Comparison of ENCODE assay signal across 19 cellular contexts in the genomic region with DNA sequence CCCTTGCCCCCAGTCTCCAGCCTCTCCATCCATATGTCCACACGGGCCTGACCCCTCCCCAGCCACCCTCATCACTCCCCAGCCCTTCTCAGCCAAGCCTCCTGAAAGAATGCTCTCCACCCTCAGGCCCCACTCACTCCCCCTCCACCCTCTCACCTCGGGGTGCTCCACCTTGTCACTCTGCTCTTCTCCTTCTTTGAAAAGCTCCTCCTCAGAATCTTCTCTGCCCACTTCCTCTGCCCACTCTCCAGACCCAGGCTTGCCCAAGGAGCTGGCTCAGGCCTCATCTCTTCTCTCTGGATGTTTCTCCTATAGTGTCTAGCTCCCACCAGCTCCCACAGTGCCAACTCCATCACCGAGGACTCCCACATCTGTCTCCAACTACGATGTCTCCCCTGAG. TPM values are rescaled to one million over a fixed set of nuclear protein-coding genes. Genes with fewer than 3 reads are reported as not detected.
DNase-seq lines count a peak whose midpoint lies in the region; ATAC-seq and TF ChIP-seq lines count a peak whose summit lies in the region.
"Had no signal": no experiment of that assay in that cellular context is flagged by ENCODE, and none has a peak within 500 bp of the region (broad histone marks: within the 10 kb centered on the region; RNA-seq: fewer than 3 reads in every experiment).

No MANE protein-coding gene starts in this region.

- peak overlapping the region; percentile 28 for H3K27ac Mint-ChIP-seq in activated CD4-positive, alpha-beta memory T cell treated with anti-CD3 and anti-CD28 coated beads for 36 hours
- H3K27ac Mint-ChIP-seq in activated CD4-positive, alpha-beta memory T cell treated with anti-CD3 and anti-CD28 coated beads, Interleukin-2, amount 10 ng/mL, durations not matched to agents 7 days and 5 days, result no peak overlapping the region
- H3K27ac Mint-ChIP-seq in CD8-positive, alpha-beta T cell, result peak overlapping the region; percentile 71
- peak overlapping the region; percentile 42 for H3K27ac Mint-ChIP-seq in activated T-helper 2 cell treated with anti-CD3 and anti-CD28 coated beads, Interferon-gamma antibody, Interleukin-2, Interleukin-4, amounts not matched to agents 10 μg/mL and 5 μg/mL and 100 μg/mL, durations not matched to agents 14 hours and 24 hours and 36 hours
- H3K27ac Mint-ChIP-seq in neural crest cell (ENCODE audit: unreplicated experiment), result peak overlapping the region; percentile 53

- no peak overlapping the region for H3K27ac ChIP-seq in CD8-positive, alpha-beta T cell (ENCODE audit: low read depth, low read length)
- H3K27ac ChIP-seq: BLaER1 had no signal

- H3K27me3 ChIP-seq in CD8-positive, alpha-beta T cell (ENCODE audit: insufficient read depth, low read length), result no peaks in the 10 kb centered on the region
- H3K27me3 ChIP-seq: BLaER1 had no signal

- no peak for TF ChIP-seq CTCF in CD8-positive, alpha-beta T cell (IDR thresholded peaks at IDR 0.05)
- TF ChIP-seq CTCF in neural crest cell (conservative IDR thresholded peaks at IDR 0.05), result no peak

- H3K4me3 ChIP-seq in CD8-positive, alpha-beta T cell (ENCODE audit: low read depth, low read length), result no peak overlapping the region
- H3K4me3 ChIP-seq: BLaER1, GM12878 had no signal

- no peaks in the 10 kb centered on the region for H3K9me3 ChIP-seq in CD8-positive, alpha-beta T cell (ENCODE audit: low read length)
- H3K9me3 ChIP-seq: BLaER1 had no signal

- no peaks in the 10 kb centered on the region for H3K27me3 Mint-ChIP-seq in activated CD4-positive, alpha-beta memory T cell treated with anti-CD3 and anti-CD28 coated beads for 36 hours
- H3K27me3 Mint-ChIP-seq in activated CD4-positive, alpha-beta memory T cell treated with anti-CD3 and anti-CD28 coated beads, Interleukin-2, amount 10 ng/mL, durations not matched to agents 7 days and 5 days, result no peaks in the 10 kb centered on the region
- no peaks in the 10 kb centered on the region for H3K27me3 Mint-ChIP-seq in CD8-positive, alpha-beta T cell (ENCODE audit: low read depth)
- H3K27me3 Mint-ChIP-seq in activated T-helper 2 cell treated with anti-CD3 and anti-CD28 coated beads, Interferon-gamma antibody, Interleukin-2, Interleukin-4, amounts not matched to agents 10 μg/mL and 5 μg/mL and 100 μg/mL, durations not matched to agents 14 hours and 24 hours and 36 hours (ENCODE audit: low read depth), result no peaks in the 10 kb centered on the region
- no peaks in the 10 kb centered on the region for H3K27me3 Mint-ChIP-seq in neural crest cell (ENCODE audit: low read depth)

- no peaks in the 10 kb centered on the region for H3K36me3 ChIP-seq in CD8-positive, alpha-beta T cell (ENCODE audit: insufficient read depth, low read length)
- H3K36me3 ChIP-seq: BLaER1 had no signal

- CTCF ChIA-PET in activated CD4-positive, alpha-beta memory T cell treated with anti-CD3 and anti-CD28 coated beads for 36 hours (lab: Charles Lee), result interaction anchor here (1.4 to 1.8 kb wide), 2 partner anchors 11 to 24 kb away, joined by 4 read pairs; no protein-coding TSS in a partner anchor
- CTCF ChIA-PET in activated CD4-positive, alpha-beta memory T cell treated with anti-CD3 and anti-CD28 coated beads, Interleukin-2, amount 10 ng/mL, durations not matched to agents 7 days and 5 days (lab: Charles Lee), result interaction anchor here (1.9 kb wide), 1 partner anchor 24 kb away, joined by 6 read pairs; no protein-coding TSS in a partner anchor
- CTCF ChIA-PET in CD8-positive, alpha-beta T cell (lab: Charles Lee), result interaction anchor here (0.8 to 6.5 kb wide), 6 partner anchors 8 to 77 kb away, joined by 3 to 52 read pairs (median 8); no protein-coding TSS in a partner anchor

- peaks cover 17% of the 10 kb centered on the region for H3K4me1 Mint-ChIP-seq in activated CD4-positive, alpha-beta memory T cell treated with anti-CD3 and anti-CD28 coated beads for 36 hours (ENCODE audit: low read depth)
- H3K4me1 Mint-ChIP-seq in activated CD4-positive, alpha-beta memory T cell treated with anti-CD3 and anti-CD28 coated beads, Interleukin-2, amount 10 ng/mL, durations not matched to agents 7 days and 5 days, result peaks cover 32% of the 10 kb centered on the region
- H3K4me1 Mint-ChIP-seq in CD8-positive, alpha-beta T cell (ENCODE audit: low read depth), result peaks cover 35% of the 10 kb centered on the region
- H3K4me1 Mint-ChIP-seq in activated T-helper 2 cell treated with anti-CD3 and anti-CD28 coated beads, Interferon-gamma antibody, Interleukin-2, Interleukin-4, amounts not matched to agents 10 μg/mL and 5 μg/mL and 100 μg/mL, durations not matched to agents 14 hours and 24 hours and 36 hours (ENCODE audit: low read depth), result peaks cover 12% of the 10 kb centered on the region
- no peaks in the 10 kb centered on the region for H3K4me1 Mint-ChIP-seq in neural crest cell

- H3K36me3 Mint-ChIP-seq in activated CD4-positive, alpha-beta memory T cell treated with anti-CD3 and anti-CD28 coated beads for 36 hours, result no peaks in the 10 kb centered on the region
- no peaks in the 10 kb centered on the region for H3K36me3 Mint-ChIP-seq in activated CD4-positive, alpha-beta memory T cell treated with anti-CD3 and anti-CD28 coated beads, Interleukin-2, amount 10 ng/mL, durations not matched to agents 7 days and 5 days (ENCODE audit: low read depth)
- H3K36me3 Mint-ChIP-seq in CD8-positive, alpha-beta T cell, result no peaks in the 10 kb centered on the region
- no peaks in the 10 kb centered on the region for H3K36me3 Mint-ChIP-seq in activated T-helper 2 cell treated with anti-CD3 and anti-CD28 coated beads, Interferon-gamma antibody, Interleukin-2, Interleukin-4, amounts not matched to agents 10 μg/mL and 5 μg/mL and 100 μg/mL, durations not matched to agents 14 hours and 24 hours and 36 hours (ENCODE audit: low read depth)
- H3K36me3 Mint-ChIP-seq in neural crest cell (ENCODE audit: low read depth), result no peaks in the 10 kb centered on the region

- intact Hi-C loops in activated CD4-positive, alpha-beta memory T cell treated with anti-CD3 and anti-CD28 coated beads for 36 hours (cut with micrococcal nuclease), result no loop called here
- intact Hi-C loops in CD8-positive, alpha-beta T cell (cut with DNase I, micrococcal nuclease), result no loop called here
- intact Hi-C loops in activated T-helper 2 cell treated with anti-CD3 and anti-CD28 coated beads, Interferon-gamma antibody, Interleukin-2, Interleukin-4, amounts not matched to agents 10 μg/mL and 5 μg/mL and 100 μg/mL, durations not matched to agents 14 hours and 24 hours and 36 hours (cut with micrococcal nuclease), result no loop called here

- DNase-seq in activated CD4-positive, alpha-beta memory T cell treated with anti-CD3 and anti-CD28 coated beads for 36 hours, result no peak
- no peak for DNase-seq in activated CD4-positive, alpha-beta memory T cell treated with anti-CD3 and anti-CD28 coated beads, Interleukin-2, amount 10 ng/mL, durations not matched to agents 7 days and 5 days
- DNase-seq in CD8-positive, alpha-beta T cell, result no peak
- no peak for DNase-seq in activated T-helper 2 cell treated with anti-CD3 and anti-CD28 coated beads, Interferon-gamma antibody, Interleukin-2, Interleukin-4, amounts not matched to agents 10 μg/mL and 5 μg/mL and 100 μg/mL, durations not matched to agents 14 hours and 24 hours and 36 hours (ENCODE audit: low spot score)
- DNase-seq in neural crest cell (ENCODE audit: low read depth, low spot score) (no peak), OCI-M1 (lab: John Stamatoyannopoulos, UW) (no peak), cerebellar cortex (ENCODE audit: low spot score) (no peak)
- DNase-seq: DND-41, HCEC 1CT, KG1, NCI-H1436, NCI-H2029, NCI-H2171 treated with DMSO at 0.1 percent for 48 hours, NCI-H748 treated with DMSO at 0.1 percent for 48 hours, RPMI8226 had no signal

- no peak for ATAC-seq in CD8-positive, alpha-beta T cell
- ATAC-seq in HG03469 (IDR thresholded peaks at IDR 0.05; ENCODE audit: unreplicated experiment), result no peak
- ATAC-seq: GM12878 had no signal

- H3K9me3 Mint-ChIP-seq in activated CD4-positive, alpha-beta memory T cell treated with anti-CD3 and anti-CD28 coated beads for 36 hours, result no peaks in the 10 kb centered on the region
- H3K9me3 Mint-ChIP-seq in activated CD4-positive, alpha-beta memory T cell treated with anti-CD3 and anti-CD28 coated beads, Interleukin-2, amount 10 ng/mL, durations not matched to agents 7 days and 5 days, result no peaks in the 10 kb centered on the region
- no peaks in the 10 kb centered on the region for H3K9me3 Mint-ChIP-seq in CD8-positive, alpha-beta T cell
- H3K9me3 Mint-ChIP-seq in activated T-helper 2 cell treated with anti-CD3 and anti-CD28 coated beads, Interferon-gamma antibody, Interleukin-2, Interleukin-4, amounts not matched to agents 10 μg/mL and 5 μg/mL and 100 μg/mL, durations not matched to agents 14 hours and 24 hours and 36 hours, result no peaks in the 10 kb centered on the region
- no peaks in the 10 kb centered on the region for H3K9me3 Mint-ChIP-seq in neural crest cell

- POLR2A ChIA-PET in activated CD4-positive, alpha-beta memory T cell treated with anti-CD3 and anti-CD28 coated beads for 36 hours (lab: Charles Lee), result no interaction called here
- POLR2A ChIA-PET in activated CD4-positive, alpha-beta memory T cell treated with anti-CD3 and anti-CD28 coated beads, Interleukin-2, amount 10 ng/mL, durations not matched to agents 7 days and 5 days (lab: Charles Lee), result interaction anchor here (0.6 to 1.5 kb wide), 2 partner anchors 21 to 275 kb away, joined by 4 to 5 read pairs; partner anchors contain the start of gene STK40
- POLR2A ChIA-PET in CD8-positive, alpha-beta T cell (lab: Charles Lee), result interaction anchor here (0.6 to 1.0 kb wide), 2 partner anchors 23 to 128 kb away, joined by 3 read pairs; no protein-coding TSS in a partner anchor

- H3K4me3 Mint-ChIP-seq in activated CD4-positive, alpha-beta memory T cell treated with anti-CD3 and anti-CD28 coated beads for 36 hours, result no peak overlapping the region
- H3K4me3 Mint-ChIP-seq in activated CD4-positive, alpha-beta memory T cell treated with anti-CD3 and anti-CD28 coated beads, Interleukin-2, amount 10 ng/mL, durations not matched to agents 7 days and 5 days, result no peak overlapping the region
- H3K4me3 Mint-ChIP-seq in CD8-positive, alpha-beta T cell, result no peak overlapping the region
- no peak overlapping the region for H3K4me3 Mint-ChIP-seq in activated T-helper 2 cell treated with anti-CD3 and anti-CD28 coated beads, Interferon-gamma antibody, Interleukin-2, Interleukin-4, amounts not matched to agents 10 μg/mL and 5 μg/mL and 100 μg/mL, durations not matched to agents 14 hours and 24 hours and 36 hours (ENCODE audit: low read depth)
- no peak overlapping the region for H3K4me3 Mint-ChIP-seq in neural crest cell

- peaks cover 39% of the 10 kb centered on the region for H3K4me1 ChIP-seq in CD8-positive, alpha-beta T cell (ENCODE audit: insufficient read depth, low read length)

RNA-seq across cellular contexts. Expression of gene COL8A2, which starts 13.9 kb away (rescaled TPM):
- not detected for total RNA-seq in activated CD4-positive, alpha-beta memory T cell treated with anti-CD3 and anti-CD28 coated beads for 36 hours
- not detected for total RNA-seq in activated CD4-positive, alpha-beta memory T cell treated with anti-CD3 and anti-CD28 coated beads, Interleukin-2, amount 10 ng/mL, durations not matched to agents 7 days and 5 days
- under 1 TPM in 1 of 2 experiments, not detected in 1; 0.08 TPM for total RNA-seq in CD8-positive, alpha-beta T cell
- total RNA-seq in activated T-helper 2 cell treated with anti-CD3 and anti-CD28 coated beads, Interferon-gamma antibody, Interleukin-2, Interleukin-4, amounts not matched to agents 10 μg/mL and 5 μg/mL and 100 μg/mL, durations not matched to agents 14 hours and 24 hours and 36 hours, result not detected in 2 replicates
- total RNA-seq in neural crest cell, result 0.09 TPM in 2 replicates
- total RNA-seq: GM12878 had no signal

RNA-seq across cellular contexts. Expression of gene ADPRS, which starts 22.5 kb away (rescaled TPM):
- total RNA-seq in activated CD4-positive, alpha-beta memory T cell treated with anti-CD3 and anti-CD28 coated beads for 36 hours, result 10 to 100 TPM; 33.3 TPM
- 10 to 100 TPM; 29.7 to 29.9 TPM for total RNA-seq in activated CD4-positive, alpha-beta memory T cell treated with anti-CD3 and anti-CD28 coated beads, Interleukin-2, amount 10 ng/mL, durations not matched to agents 7 days and 5 days
- 10 to 100 TPM; 26.2 to 26.7 TPM for total RNA-seq in CD8-positive, alpha-beta T cell
- total RNA-seq in activated T-helper 2 cell treated with anti-CD3 and anti-CD28 coated beads, Interferon-gamma antibody, Interleukin-2, Interleukin-4, amounts not matched to agents 10 μg/mL and 5 μg/mL and 100 μg/mL, durations not matched to agents 14 hours and 24 hours and 36 hours, result 33.6 and 35.3 TPM in 2 replicates
- 33.8 and 34.0 TPM in 2 replicates for total RNA-seq in neural crest cell

RNA-seq across cellular contexts. Expression of gene TEKT2, which starts 27.3 kb away (rescaled TPM):
- not detected for total RNA-seq in activated CD4-positive, alpha-beta memory T cell treated with anti-CD3 and anti-CD28 coated beads for 36 hours
- total RNA-seq in activated CD4-positive, alpha-beta memory T cell treated with anti-CD3 and anti-CD28 coated beads, Interleukin-2, amount 10 ng/mL, durations not matched to agents 7 days and 5 days, result not detected
- total RNA-seq in CD8-positive, alpha-beta T cell, result under 1 TPM; 0.35 to 0.47 TPM
- total RNA-seq in activated T-helper 2 cell treated with anti-CD3 and anti-CD28 coated beads, Interferon-gamma antibody, Interleukin-2, Interleukin-4, amounts not matched to agents 10 μg/mL and 5 μg/mL and 100 μg/mL, durations not matched to agents 14 hours and 24 hours and 36 hours, result 0.18 and 0.21 TPM in 2 replicates
- total RNA-seq in neural crest cell, result 7.4 and 8.4 TPM in 2 replicates
- total RNA-seq: GM12878, NCI-H460 had no signal

RNA-seq across cellular contexts. Expression of gene TRAPPC3, which starts 38.1 kb away (rescaled TPM):
- 10 to 100 TPM; 56.7 to 56.8 TPM for total RNA-seq in activated CD4-positive, alpha-beta memory T cell treated with anti-CD3 and anti-CD28 coated beads for 36 hours
- 10 to 100 TPM; 57.2 to 58.4 TPM for total RNA-seq in activated CD4-positive, alpha-beta memory T cell treated with anti-CD3 and anti-CD28 coated beads, Interleukin-2, amount 10 ng/mL, durations not matched to agents 7 days and 5 days
- total RNA-seq in CD8-positive, alpha-beta T cell, result 10 to 100 TPM; 18.4 to 21.6 TPM
- 68.4 and 71.5 TPM in 2 replicates for total RNA-seq in activated T-helper 2 cell treated with anti-CD3 and anti-CD28 coated beads, Interferon-gamma antibody, Interleukin-2, Interleukin-4, amounts not matched to agents 10 μg/mL and 5 μg/mL and 100 μg/mL, durations not matched to agents 14 hours and 24 hours and 36 hours
- total RNA-seq in neural crest cell, result 48.6 and 52.8 TPM in 2 replicates

RNA-seq across cellular contexts. Expression of gene MAP7D1, which starts 44.8 kb away (rescaled TPM):
- 100 to 1,000 TPM; 138 to 143 TPM for total RNA-seq in activated CD4-positive, alpha-beta memory T cell treated with anti-CD3 and anti-CD28 coated beads for 36 hours
- total RNA-seq in activated CD4-positive, alpha-beta memory T cell treated with anti-CD3 and anti-CD28 coated beads, Interleukin-2, amount 10 ng/mL, durations not matched to agents 7 days and 5 days, result 100 to 1,000 TPM; 215 to 221 TPM
- total RNA-seq in CD8-positive, alpha-beta T cell, result 100 to 1,000 TPM; 113 to 117 TPM
- total RNA-seq in activated T-helper 2 cell treated with anti-CD3 and anti-CD28 coated beads, Interferon-gamma antibody, Interleukin-2, Interleukin-4, amounts not matched to agents 10 μg/mL and 5 μg/mL and 100 μg/mL, durations not matched to agents 14 hours and 24 hours and 36 hours, result 162 and 172 TPM in 2 replicates
- 165 and 166 TPM in 2 replicates for total RNA-seq in neural crest cell
